In the genomic region with DNA sequence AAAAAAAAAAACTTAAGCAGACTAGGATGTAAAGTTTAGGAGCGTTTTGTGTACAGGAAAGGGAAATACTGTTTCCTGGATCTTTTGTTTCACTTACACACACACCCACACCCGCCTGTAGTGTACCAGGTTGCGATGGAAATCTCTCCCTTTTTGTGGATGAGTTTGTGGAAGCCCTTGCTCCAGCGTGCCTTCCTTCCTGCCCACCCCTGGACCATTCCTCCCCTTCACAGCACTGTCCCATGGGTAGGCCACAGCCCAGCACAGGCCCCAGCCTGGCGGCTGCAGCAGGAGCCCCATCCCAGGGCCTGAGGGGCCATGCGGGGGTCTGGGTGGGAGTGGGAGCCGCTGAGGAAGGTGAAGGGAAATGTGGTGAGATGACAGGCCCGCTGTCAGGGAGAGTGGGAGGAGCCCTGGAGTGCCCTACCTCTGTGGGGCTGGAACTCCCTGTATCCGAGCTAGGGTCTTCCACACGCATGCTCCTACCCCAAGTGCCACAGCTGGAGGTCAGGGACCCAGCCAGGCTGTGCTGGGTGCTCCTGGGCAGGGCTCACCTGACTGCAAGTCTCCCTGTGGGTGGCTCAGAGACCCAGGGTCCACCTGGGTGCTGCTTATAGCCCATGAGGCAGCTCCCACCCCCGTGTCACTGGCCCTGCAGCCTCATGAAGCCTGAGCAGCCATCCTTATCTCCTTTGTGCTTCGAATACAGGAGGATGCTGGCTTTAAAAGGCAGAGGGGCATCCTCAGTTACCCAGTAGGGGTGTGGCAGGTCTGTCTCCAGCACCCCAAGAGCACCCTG, we compare ENCODE assay signal across 8 cellular contexts. TPM values are rescaled to one million over a fixed set of nuclear protein-coding genes. Genes with fewer than 3 reads are reported as not detected.
A peak's percentile ranks its signal among the peaks of the same experiment; 100 is the strongest.
DNase-seq lines count a peak whose midpoint lies in the region; ATAC-seq and TF ChIP-seq lines count a peak whose summit lies in the region.
"Not testable (repeated sequence)": the region's sequence is repeated elsewhere in the genome, so short reads cannot be mapped to it uniquely, and the experiment has no call there.

No MANE protein-coding gene starts in this region.

- peaks cover 22% of the 10 kb centered on the region for H3K4me1 ChIP-seq in A673 (ENCODE audit: insufficient read depth, low read length, poor library complexity, severe bottlenecking)
- H3K4me1 ChIP-seq in heart right ventricle = peaks cover 6 to 91% (median 37%) of the 10 kb centered on the region in 9 donors
- not testable (repeated sequence) for H3K4me1 ChIP-seq in mesendoderm (ENCODE audit: control insufficient read depth, low read depth, low read length); rectal smooth muscle tissue (ENCODE audit: control insufficient read depth, insufficient read depth, low read length)
- peaks cover 0 to 41% (median 28%) of the 10 kb centered on the region in 4 donors for H3K4me1 ChIP-seq in tibial artery

- peak; percentile 4 to 58 (median 34) for ATAC-seq in heart right ventricle

- not testable (repeated sequence) for H2BK120ac ChIP-seq in mesendoderm (ENCODE audit: low read depth, low read length)

- not testable (repeated sequence) for H3K4ac ChIP-seq in mesendoderm (ENCODE audit: low read depth, low read length)

- intact Hi-C loops in A673 (cut with micrococcal nuclease; ENCODE audit: unreplicated experiment); tibial artery (cut with DNase I; ENCODE audit: low total_unique reads): not testable (repeated sequence)
- intact Hi-C loops in heart right ventricle (cut with DNase I) = loop anchor here in 1 of 10 donors (1.0 kb wide), 1 partner anchor 16 kb away; no protein-coding TSS in a partner anchor

- not testable (repeated sequence) for H2BK15ac ChIP-seq in mesendoderm (replicated peaks; ENCODE audit: low read depth)

- H3K27me3 ChIP-seq in A673 (replicated peaks; ENCODE audit: insufficient read depth, low read depth, low read length, poor library complexity); heart right ventricle; mesendoderm (ENCODE audit: insufficient read depth, low read length, poor library complexity); rectal smooth muscle tissue (ENCODE audit: control insufficient read depth, insufficient read depth, low read length); tibial artery: not testable (repeated sequence)

- not testable (repeated sequence) for H2AK5ac ChIP-seq in mesendoderm (ENCODE audit: low read length)

- POLR2A ChIA-PET in A673 (lab: Charles Lee; ENCODE audit: low non-redundant PET) = not testable (repeated sequence)

- not testable (repeated sequence) for H4K8ac ChIP-seq in mesendoderm (ENCODE audit: low read depth, low read length)

- H2BK5ac ChIP-seq in mesendoderm (ENCODE audit: low read length) = not testable (repeated sequence)

- H3K79me2 ChIP-seq in mesendoderm (ENCODE audit: control insufficient read depth, insufficient read depth, low read length) = not testable (repeated sequence)

- not testable (repeated sequence) for H3K9me3 ChIP-seq in A673 (ENCODE audit: low read depth, low read length, poor library complexity, severe bottlenecking); heart right ventricle; tibial artery

- H3K36me3 ChIP-seq in A673 (ENCODE audit: insufficient read depth, low read length, poor library complexity, severe bottlenecking); heart right ventricle; mesendoderm (ENCODE audit: control insufficient read depth, insufficient read depth, low read length); rectal smooth muscle tissue (ENCODE audit: control insufficient read depth, insufficient read depth, low read length); tibial artery: not testable (repeated sequence)

- TF ChIP-seq CTCF in A673 (conservative IDR thresholded peaks at IDR 0.05; ENCODE audit: low read depth, low read length); VCaP (conservative IDR thresholded peaks at IDR 0.05); coronary artery (IDR thresholded peaks at IDR 0.05); heart right ventricle (IDR thresholded peaks at IDR 0.05); tibial artery (IDR thresholded peaks at IDR 0.05): not testable (repeated sequence)

- CTCF ChIA-PET in A673 (lab: Charles Lee) = not testable (repeated sequence)

- DNase-seq in A673 (ENCODE audit: low spot score); mesendoderm; tibial artery: not testable (repeated sequence)
- DNase-seq in HK-2 (ENCODE audit: unreplicated experiment) = peak; percentile 4
- DNase-seq in coronary artery (ENCODE audit: low spot score) = peak; percentile 60
- peak in 1 of 2 donors; percentile 15 for DNase-seq in heart right ventricle

- not testable (repeated sequence) for H3K79me1 ChIP-seq in mesendoderm (ENCODE audit: low read length)

- not testable (repeated sequence) for H3K4me3 ChIP-seq in A673 (ENCODE audit: low read depth, low read length, poor library complexity, severe bottlenecking); mesendoderm (ENCODE audit: low read length)
- H3K4me3 ChIP-seq in coronary artery (peak overlapping the region; percentile 45), heart right ventricle (peak overlapping the region in 3 of 10 donors; percentile 2 to 21 (median 11)), rectal smooth muscle tissue (ENCODE audit: low read length) (peak overlapping the region; percentile 9), tibial artery (peak overlapping the region in 1 of 2 donors; percentile 9)

- WGBS in heart right ventricle, 2 donors = 59 to 60% methylated on average over 12 of the region's 12 CpGs
- WGBS in mesendoderm (ENCODE audit: extremely low coverage, insufficient coverage, low lambda C conversion rate) = no CpG with 5 or more reads among the region's 12 CpGs

- not testable (repeated sequence) for H4K5ac ChIP-seq in mesendoderm (ENCODE audit: low read length)

- not testable (repeated sequence) for H3K9ac ChIP-seq in mesendoderm (ENCODE audit: low read length); rectal smooth muscle tissue (ENCODE audit: low read length)

- H3K56ac ChIP-seq in mesendoderm (ENCODE audit: low read length) = peak overlapping the region; percentile 31

- H3K23ac ChIP-seq in mesendoderm (ENCODE audit: low read length) = not testable (repeated sequence)

- H3K18ac ChIP-seq in mesendoderm (ENCODE audit: low read length) = not testable (repeated sequence)

- peak overlapping the region; percentile 9 for H3K27ac ChIP-seq in A673 (ENCODE audit: low read depth, low read length, poor library complexity, severe bottlenecking)
- H3K27ac ChIP-seq in VCaP = peak overlapping the region; percentile 67
- H3K27ac ChIP-seq in coronary artery = peak overlapping the region; percentile 91
- peak overlapping the region; percentile 78 to 95 (median 90) for H3K27ac ChIP-seq in heart right ventricle
- not testable (repeated sequence) for H3K27ac ChIP-seq in mesendoderm (ENCODE audit: low read depth, low read length); rectal smooth muscle tissue (ENCODE audit: low read depth, low read length)
- H3K27ac ChIP-seq in tibial artery = peak overlapping the region; percentile 82 to 87

- H3K4me2 ChIP-seq in mesendoderm (ENCODE audit: low read length) = not testable (repeated sequence)

- BruUV-seq in A673 (replicated peaks; lab: Mats Ljungman, UMichigan) = not testable (repeated sequence)

RNA-seq across cellular contexts. Expression of a gene that starts 14.9 kb away (rescaled TPM):
- total RNA-seq in A673 (2021) (0.17 and 0.24 TPM in 2 replicates), heart right ventricle (10 to 100 TPM in 6 of 10 donors, 1 to 10 TPM in 4; 7.2 to 43.6 (median 11.4) TPM)
- polyA plus RNA-seq in heart right ventricle = 10 to 100 TPM in 1 of 2 donors, 1 to 10 TPM in 1; 6.8 to 15.0 TPM
- polyA plus RNA-seq in mesendoderm (2013, experiment 1 of 2) = 4.3 TPM
- polyA plus RNA-seq in mesendoderm (2013, experiment 2 of 2) = 3.9 TPM
